In genomic region chr3:49001155-49001554, GRCh38 we compare ENCODE assay signal across 1 cellular context.
TF ChIP-seq lines count a peak whose summit lies in the region.

No MANE protein-coding gene starts in this region.

TF ChIP-seq in K562, 482 proteins besides CTCF, POLR2A, EP300 and RAD21:
- TF ChIP-seq BRD9 (IDR thresholded peaks at IDR 0.05; ENCODE audit: low read depth, partially characterized antibody), result no peak
